ENCODE assay signal across 11 cellular contexts in genomic region chr16:4465977-4466779, GRCh38. TPM values are rescaled to one million over a fixed set of nuclear protein-coding genes. Genes with fewer than 3 reads are reported as not detected.
DNase-seq lines count a peak whose midpoint lies in the region; ATAC-seq lines count a peak whose summit lies in the region.
"Had no signal": no experiment of that assay in that cellular context is flagged by ENCODE, and none has a peak within 500 bp of the region (broad histone marks: within the 10 kb centered on the region; RNA-seq: fewer than 3 reads in every experiment).

No MANE protein-coding gene starts in this region.

- ATAC-seq in GM21723 (IDR thresholded peaks at IDR 0.05; ENCODE audit: unreplicated experiment) (no peak), GM18868 (IDR thresholded peaks at IDR 0.05; ENCODE audit: unreplicated experiment) (no peak), HG02678 (IDR thresholded peaks at IDR 0.05; ENCODE audit: unreplicated experiment) (no peak), HG02571 (IDR thresholded peaks at IDR 0.05; ENCODE audit: unreplicated experiment) (no peak)

- no peaks in the 10 kb centered on the region for H3K9me3 ChIP-seq in CD4-positive, alpha-beta memory T cell (ENCODE audit: control insufficient read depth in 1 of 2, low read length in 2 of 2)
- no peaks in the 10 kb centered on the region for H3K9me3 ChIP-seq in effector memory CD4-positive, alpha-beta T cell (ENCODE audit: control insufficient read depth, low read length)
- H3K9me3 ChIP-seq: esophagus squamous epithelium had no signal

- H3K4me3 ChIP-seq in CD4-positive, alpha-beta memory T cell (ENCODE audit: low read length in 2 of 2): no peak overlapping the region
- no peak overlapping the region for H3K4me3 ChIP-seq in effector memory CD4-positive, alpha-beta T cell (ENCODE audit: insufficient read depth, low read depth, low read length, poor library complexity, severe bottlenecking)
- H3K4me3 ChIP-seq: esophagus squamous epithelium had no signal

- peaks cover 25% of the 10 kb centered on the region for H3K36me3 ChIP-seq in CD4-positive, alpha-beta memory T cell (ENCODE audit: insufficient read depth, low read length)
- H3K36me3 ChIP-seq in effector memory CD4-positive, alpha-beta T cell (ENCODE audit: control insufficient read depth, insufficient read depth, low read length): peaks cover 36% of the 10 kb centered on the region

- POLR2A ChIA-PET in CD4-positive, alpha-beta memory T cell (lab: Charles Lee; ENCODE audit: partially characterized antibody): interaction anchor here (0.7 to 6.7 kb wide), 10 partner anchors 10 to 93 kb away, joined by 3 to 78 read pairs (median 6); partner anchors contain the start of genes CDIP1, HMOX2 and NMRAL1

- CTCF ChIA-PET in CD4-positive, alpha-beta memory T cell (lab: Charles Lee; ENCODE audit: partially characterized antibody): interaction anchor here (1.3 to 1.7 kb wide), 3 partner anchors 10 to 158 kb away, joined by 4 to 9 read pairs (median 4); partner anchors contain the start of genes HMOX2, MGRN1 and NMRAL1

- H3K27ac Mint-ChIP-seq in CD4-positive, alpha-beta memory T cell: peak overlapping the region; percentile 72 to 94 (median 91)

- no peaks in the 10 kb centered on the region for H3K27me3 Mint-ChIP-seq in CD4-positive, alpha-beta memory T cell

- intact Hi-C loops in CD4-positive, alpha-beta memory T cell (cut with micrococcal nuclease): no loop called here

- peaks cover 26 to 42% of the 10 kb centered on the region in 2 donors for H3K36me3 Mint-ChIP-seq in CD4-positive, alpha-beta memory T cell

- peak overlapping the region; percentile 3 to 71 (median 60) for H3K4me3 Mint-ChIP-seq in CD4-positive, alpha-beta memory T cell

- H3K27ac ChIP-seq in CD4-positive, alpha-beta memory T cell (ENCODE audit: low read depth, low read length): peak overlapping the region; percentile 54
- H3K27ac ChIP-seq in effector memory CD4-positive, alpha-beta T cell (ENCODE audit: insufficient read depth, low read length, poor library complexity, severe bottlenecking): peak overlapping the region; percentile 47

- no peaks in the 10 kb centered on the region for H3K9me3 Mint-ChIP-seq in CD4-positive, alpha-beta memory T cell

- H3K27me3 ChIP-seq in CD4-positive, alpha-beta memory T cell (ENCODE audit: insufficient read depth, low read length): no peaks in the 10 kb centered on the region
- H3K27me3 ChIP-seq in effector memory CD4-positive, alpha-beta T cell (replicated peaks; ENCODE audit: control insufficient read depth, insufficient read depth, low read length, poor library complexity, severe bottlenecking): no peaks in the 10 kb centered on the region
- H3K27me3 ChIP-seq: esophagus squamous epithelium had no signal

- peaks cover 15 to 24% (median 20%) of the 10 kb centered on the region in 4 donors for H3K4me1 Mint-ChIP-seq in CD4-positive, alpha-beta memory T cell

- peak; percentile 50 to 77 (median 67) for DNase-seq in CD4-positive, alpha-beta memory T cell
- peak in 2 of 3 experiments; percentile 29 to 44 for DNase-seq in activated CD8-positive, alpha-beta memory T cell treated with anti-CD3 and anti-CD28 coated beads for 48 hours (ENCODE audit: low read depth in 2 of 3, low spot score in 2 of 3)
- peak; percentile 49 to 54 (median 51) for DNase-seq in effector memory CD4-positive, alpha-beta T cell
- DNase-seq in stimulated activated CD4-positive, alpha-beta T cell treated with anti-CD3 and anti-CD28 coated beads, Interleukin-1b, Interleukin-23, amount 100 ng/mL, for 24 hours (ENCODE audit: low read depth in 4 of 4, low spot score in 1 of 4): peak in 3 of 4 experiments; percentile 9 to 24 (median 15)
- DNase-seq: esophagus squamous epithelium, GOT3, NCI-H69 had no signal

- peaks cover 23% of the 10 kb centered on the region for H3K4me1 ChIP-seq in CD4-positive, alpha-beta memory T cell (ENCODE audit: insufficient read depth, low read length)
- peaks cover 15% of the 10 kb centered on the region for H3K4me1 ChIP-seq in effector memory CD4-positive, alpha-beta T cell (ENCODE audit: control insufficient read depth, insufficient read depth, low read length, poor library complexity, severe bottlenecking)
- H3K4me1 ChIP-seq: esophagus squamous epithelium had no signal

RNA-seq across cellular contexts. Expression of gene NMRAL1, which starts 8.2 kb away (rescaled TPM):
- 10 to 100 TPM; 61.6 to 61.8 TPM for total RNA-seq in CD4-positive, alpha-beta memory T cell
- polyA plus RNA-seq in CD4-positive, alpha-beta memory T cell: 10 to 100 TPM; 55.1 to 65.7 TPM

RNA-seq across cellular contexts. Expression of gene HMOX2, which starts 10.0 kb away (rescaled TPM):
- total RNA-seq in CD4-positive, alpha-beta memory T cell: 10 to 100 TPM; 64.1 to 72.4 TPM
- 100 to 1,000 TPM; 164 to 206 TPM for polyA plus RNA-seq in CD4-positive, alpha-beta memory T cell

RNA-seq across cellular contexts. Expression of gene DNAJA3, which starts 40.5 kb away (rescaled TPM):
- total RNA-seq in CD4-positive, alpha-beta memory T cell: 10 to 100 TPM; 67.5 to 71.1 TPM
- polyA plus RNA-seq in CD4-positive, alpha-beta memory T cell: 10 to 100 TPM; 52.4 to 55.5 TPM

RNA-seq across cellular contexts. Expression of gene CORO7, which starts 49.8 kb away (rescaled TPM):
- 100 to 1,000 TPM; 176 to 184 TPM for total RNA-seq in CD4-positive, alpha-beta memory T cell
- polyA plus RNA-seq in CD4-positive, alpha-beta memory T cell: 100 to 1,000 TPM in 1 of 2 donors, 10 to 100 TPM in 1; 48.2 to 139 TPM

Comparison
In these comparisons a context has a peak if more than half of its experiments do, and no peak if none do; other contexts are left out.
1. DNase-seq: peak in every context shown above with its lines; median percentile 67 in CD4-positive, alpha-beta memory T cell; 51 in effector memory CD4-positive, alpha-beta T cell; 36 in activated CD8-positive, alpha-beta memory T cell treated with anti-CD3 and anti-CD28 coated beads for 48 hours; 15 in stimulated activated CD4-positive, alpha-beta T cell treated with anti-CD3 and anti-CD28 coated beads, Interleukin-1b, Interleukin-23, amount 100 ng/mL, for 24 hours.